ENCODE assay signal across 2 cellular contexts in genomic region chr16:78183437-78183836, GRCh38.
TF ChIP-seq lines count a peak whose summit lies in the region.

No MANE protein-coding gene starts in this region.

TF ChIP-seq in SK-N-SH, 30 proteins besides CTCF, POLR2A, EP300 and RAD21 (continued from another document):
- TF ChIP-seq USF1 (IDR thresholded peaks at IDR 0.05; ENCODE audit: borderline replicate concordance, low read depth) (no peak), EZH2phosphoT487 (IDR thresholded peaks at IDR 0.05; ENCODE audit: borderline replicate concordance, low read depth) (no peak), SMC3 (IDR thresholded peaks at IDR 0.05; ENCODE audit: low read depth, low read length) (no peak)
TF ChIP-seq in SK-N-SH: peak in this region for 0.

TF ChIP-seq in SK-N-SH treated with all-trans-retinoic acid at 6 μM for 48 hours, 23 proteins besides CTCF, POLR2A, EP300 and RAD21 (continued from another document):
- TF ChIP-seq POU6F1 (CRISPR knock-in tag; IDR thresholded peaks at IDR 0.05; ENCODE audit: borderline replicate concordance, low read depth) = no peak
